In genomic region chr22:29270475-29271271, GRCh38 we compare ENCODE assay signal across 8 cellular contexts. TPM values are rescaled to one million over a fixed set of nuclear protein-coding genes. Genes with fewer than 3 reads are reported as not detected.
A peak's percentile ranks its signal among the peaks of the same experiment; 100 is the strongest.
DNase-seq lines count a peak whose midpoint lies in the region; ATAC-seq and TF ChIP-seq lines count a peak whose summit lies in the region.

No MANE protein-coding gene starts in this region.

- H3K14ac ChIP-seq in trophoblast cell (ENCODE audit: low read length) = no peak overlapping the region

- H2BK120ac ChIP-seq in trophoblast cell (ENCODE audit: insufficient read depth, low read length, poor library complexity) = no peak overlapping the region

- peak overlapping the region; percentile 100 for H3K4ac ChIP-seq in trophoblast cell (ENCODE audit: low read depth, low read length)

- no peak overlapping the region for H3K23ac ChIP-seq in trophoblast cell (ENCODE audit: low read length)

- H3K4me1 ChIP-seq in GM23248 (ENCODE audit: insufficient read depth) = peaks cover 35% of the 10 kb centered on the region
- H3K4me1 ChIP-seq in Panc1 (ENCODE audit: control insufficient read depth, insufficient read depth, low read length) = peaks cover 34% of the 10 kb centered on the region
- peaks cover 9 to 15% of the 10 kb centered on the region in 2 experiments for H3K4me1 ChIP-seq in trophoblast cell (ENCODE audit: control insufficient read depth in 1 of 2, insufficient read depth in 2 of 2, low read length in 2 of 2)

- H3K36me3 ChIP-seq in GM23248 (ENCODE audit: low read depth) (peaks cover 35% of the 10 kb centered on the region), Panc1 (ENCODE audit: control insufficient read depth, insufficient read depth, low read length) (peaks cover 58% of the 10 kb centered on the region), trophoblast cell (ENCODE audit: control insufficient read depth in 1 of 2, insufficient read depth in 2 of 2, low read length in 2 of 2) (peaks cover 6 to 16% of the 10 kb centered on the region in 2 experiments)

- H4K91ac ChIP-seq in trophoblast cell (ENCODE audit: low read depth, low read length) = no peak overlapping the region

- POLR2A ChIA-PET in Panc1 (lab: Charles Lee) = no interaction called here

- H2BK12ac ChIP-seq in trophoblast cell (ENCODE audit: low read length) = no peak overlapping the region

- peaks cover 26% of the 10 kb centered on the region for H3F3A ChIP-seq in GM23248 (ENCODE audit: insufficient read depth)

- H3K4me3 ChIP-seq in GM23248 (peak overlapping the region; percentile 99), Panc1 (ENCODE audit: low read depth in 2 of 2, low read length in 2 of 2) (peak overlapping the region; percentile 91 to 98), epithelial cell of esophagus (ENCODE audit: low read length) (peak overlapping the region; percentile 85), trophoblast cell (ENCODE audit: low read depth, low read length) (no peak overlapping the region)

- no peak overlapping the region for H3K18ac ChIP-seq in trophoblast cell (ENCODE audit: low read length)

- ATAC-seq in Panc1 (no peak), omental fat pad (ENCODE audit: low FRiP score) (no peak), GM21576 (IDR thresholded peaks at IDR 0.05; ENCODE audit: unreplicated experiment) (no peak)

- 9 to 12% methylated on average over 9 of the region's 9 CpGs for WGBS in GM23248 (ENCODE audit: low coverage in 1 of 2, low lambda C conversion rate in 2 of 2, missing lambda C conversion rate in 2 of 2), 2 experiments
- WGBS in trophoblast cell (ENCODE audit: extremely low coverage, insufficient coverage, insufficient read length) = no CpG with 5 or more reads among the region's 9 CpGs

- H4K12ac ChIP-seq in trophoblast cell (ENCODE audit: low read depth, low read length) = no peak overlapping the region

- DNase-seq in GM23248 = peak; percentile 55
- peak; percentile 12 for DNase-seq in Panc1 (ENCODE audit: low read depth, low spot score)
- DNase-seq in epithelial cell of esophagus (ENCODE audit: low read depth) = peak; percentile 23
- DNase-seq in trophoblast cell = peak in 1 of 2 donors; percentile 29
- DNase-seq in omental fat pad (ENCODE audit: low spot score) = no peak
- no peak for DNase-seq in NCI-H2081 (lab: John Stamatoyannopoulos, UW)
- no peak for DNase-seq in HuH-7.5 (ENCODE audit: low spot score)

- in situ Hi-C loops in GM23248 (cut with MboI) (no loop called here), Panc1 (cut with HindIII; ENCODE audit: low pct_unique_long_range_greater_than_20kb, low sequenced_read_pairs) (no loop called here)

- H3K27ac ChIP-seq in GM23248 (peak overlapping the region; percentile 98), Panc1 (ENCODE audit: low read length) (peak overlapping the region; percentile 98), trophoblast cell (ENCODE audit: low read depth, low read length) (no peak overlapping the region)

- H2AK5ac ChIP-seq in trophoblast cell (ENCODE audit: low read length) = no peak overlapping the region

- H4K8ac ChIP-seq in trophoblast cell (ENCODE audit: low read depth, low read length) = no peak overlapping the region

- H3K27me3 ChIP-seq in GM23248 (replicated peaks; ENCODE audit: insufficient read depth) (no peaks in the 10 kb centered on the region), Panc1 (ENCODE audit: control insufficient read depth, insufficient read depth, low read length) (no peaks in the 10 kb centered on the region), trophoblast cell (ENCODE audit: insufficient read depth, low read length) (no peaks in the 10 kb centered on the region)

- H3K9me3 ChIP-seq in GM23248 (ENCODE audit: low read depth) = no peaks in the 10 kb centered on the region
- H3K9me3 ChIP-seq in Panc1 (ENCODE audit: control insufficient read depth, insufficient read depth, low read depth, low read length) = no peaks in the 10 kb centered on the region
- no peaks in the 10 kb centered on the region for H3K9me3 ChIP-seq in trophoblast cell (ENCODE audit: insufficient read depth, low read depth, low read length)

- H2BK5ac ChIP-seq in trophoblast cell (ENCODE audit: low read depth, low read length, poor library complexity) = no peak overlapping the region

- peaks cover 50% of the 10 kb centered on the region; the same call in 1 of the 2 replicates for H4K20me1 ChIP-seq in GM23248 (ENCODE audit: insufficient read depth)

- H3K9me2 ChIP-seq in GM23248 (ENCODE audit: insufficient read depth) = no peaks in the 10 kb centered on the region

- H3K4me2 ChIP-seq in GM23248 (ENCODE audit: unreplicated experiment) (peak overlapping the region; percentile 95), trophoblast cell (ENCODE audit: low read length) (peak overlapping the region; percentile 97)

- intact Hi-C loops in Panc1 (cut with micrococcal nuclease; ENCODE audit: unreplicated experiment) = no loop called here

- TF ChIP-seq CTCF in Panc1 (IDR thresholded peaks at IDR 0.05) (no peak), epithelial cell of esophagus (IDR thresholded peaks at IDR 0.05; ENCODE audit: insufficient read depth, low read depth, low read length, missing control alignments) (no peak), omental fat pad (IDR thresholded peaks at IDR 0.05) (no peak)

- peaks cover 93% of the 10 kb centered on the region for H3K79me2 ChIP-seq in GM23248 (ENCODE audit: insufficient read depth)
- peaks cover 37% of the 10 kb centered on the region for H3K79me2 ChIP-seq in trophoblast cell (ENCODE audit: control insufficient read depth, insufficient read depth, low read length, poor library complexity)

- no TSS peak for BruUV-seq in Panc1 (replicated peaks; lab: Mats Ljungman, UMichigan)

- CTCF ChIA-PET in Panc1 (lab: Charles Lee) = no interaction called here

- peaks cover 22% of the 10 kb centered on the region for H3K79me1 ChIP-seq in trophoblast cell (ENCODE audit: low read length)

- no peak overlapping the region for H2AFZ ChIP-seq in GM23248
- no peak overlapping the region for H2AFZ ChIP-seq in trophoblast cell (ENCODE audit: insufficient read depth, low read length, poor library complexity)

- H3K9ac ChIP-seq in GM23248 (peak overlapping the region; percentile 100), trophoblast cell (ENCODE audit: low read length) (no peak overlapping the region)

RNA-seq across cellular contexts. Expression of gene EWSR1, which starts 2.6 kb away (rescaled TPM):
- 154 and 190 TPM in 2 replicates for total RNA-seq in GM23248 (2014; rRNA removed; shearing (Covaris generic))
- 198 and 210 TPM in 2 replicates for polyA plus RNA-seq in GM23248 (2016; fragmentation: Nextera tagmentation; extraction: Ambion mirVana)
- total RNA-seq in Panc1 (2021; ENCODE audit: unreplicated experiment) (272 TPM), omental fat pad (100 to 1,000 TPM; 190 to 274 (median 202) TPM)
- 240 TPM for polyA plus RNA-seq in Panc1 (2012; ENCODE audit: insufficient read length)
- polyA plus RNA-seq in trophoblast cell (2013) = 256 and 260 TPM in 2 replicates

RNA-seq across cellular contexts. Expression of gene RHBDD3, which starts 2.9 kb away (rescaled TPM):
- total RNA-seq in GM23248 (2014; rRNA removed; shearing (Covaris generic)) = 37.3 and 43.5 TPM in 2 replicates
- 28.8 and 31.4 TPM in 2 replicates for polyA plus RNA-seq in GM23248 (2016; fragmentation: Nextera tagmentation; extraction: Ambion mirVana)
- total RNA-seq in Panc1 (2021; ENCODE audit: unreplicated experiment) = 49.6 TPM
- 48.2 TPM for polyA plus RNA-seq in Panc1 (2012; ENCODE audit: insufficient read length)
- 25.9 and 28.0 TPM in 2 replicates for polyA plus RNA-seq in trophoblast cell (2013)
- 10 to 100 TPM; 15.0 to 30.8 (median 25.4) TPM for total RNA-seq in omental fat pad

RNA-seq across cellular contexts. Expression of gene GAS2L1, which starts 35.8 kb away (rescaled TPM):
- 23.7 and 26.3 TPM in 2 replicates for total RNA-seq in GM23248 (2014; rRNA removed; shearing (Covaris generic))
- polyA plus RNA-seq in GM23248 (2016; fragmentation: Nextera tagmentation; extraction: Ambion mirVana) = 21.2 and 22.7 TPM in 2 replicates
- total RNA-seq in Panc1 (2021; ENCODE audit: unreplicated experiment) (68.8 TPM), omental fat pad (10 to 100 TPM; 13.4 to 29.0 (median 22.7) TPM)
- 74.4 TPM for polyA plus RNA-seq in Panc1 (2012; ENCODE audit: insufficient read length)
- polyA plus RNA-seq in trophoblast cell (2013) = 14.6 and 14.7 TPM in 2 replicates

RNA-seq across cellular contexts. Expression of gene RASL10A, which starts 44.8 kb away (rescaled TPM):
- not detected in 2 replicates for total RNA-seq in GM23248 (2014; rRNA removed; shearing (Covaris generic))
- polyA plus RNA-seq in GM23248 (2016; fragmentation: Nextera tagmentation; extraction: Ambion mirVana) = 0.13 and 0.20 TPM in 2 replicates
- total RNA-seq in Panc1 (2021; ENCODE audit: unreplicated experiment) = 2.6 TPM
- polyA plus RNA-seq in Panc1 (2012; ENCODE audit: insufficient read length) = 2.4 TPM
- polyA plus RNA-seq in trophoblast cell (2013) = 1.1 and 1.2 TPM in 2 replicates
- total RNA-seq in omental fat pad = 1 to 10 TPM in 2 of 4 donors, under 1 TPM in 1, not detected in 1; 0.56 to 2.6 (median 1.5) TPM

Comparison
In these comparisons a context has a peak if more than half of its experiments do, and no peak if none do; other contexts are left out.
1. DNase-seq: peak in GM23248 (single experiment), Panc1 (single experiment) and epithelial cell of esophagus (single experiment); none in omental fat pad (single experiment), NCI-H2081 (0 of 2) and HuH-7.5 (single experiment).